Comparison of ENCODE assay signal across 9 cellular contexts in genomic region chr5:75460947-75461346, GRCh38. TPM values are rescaled to one million over a fixed set of nuclear protein-coding genes. Genes with fewer than 3 reads are reported as not detected.
DNase-seq lines count a peak whose midpoint lies in the region; ATAC-seq lines count a peak whose summit lies in the region.
"Had no signal": no experiment of that assay in that cellular context is flagged by ENCODE, and none has a peak within 500 bp of the region (broad histone marks: within the 10 kb centered on the region; RNA-seq: fewer than 3 reads in every experiment).

No MANE protein-coding gene starts in this region.

- H2BK15ac ChIP-seq in mesendoderm (replicated peaks; ENCODE audit: low read depth): peak overlapping the region; percentile 27

- no peak overlapping the region for H2BK120ac ChIP-seq in mesendoderm (ENCODE audit: low read depth, low read length)

- ATAC-seq in GM18517 (IDR thresholded peaks at IDR 0.05; ENCODE audit: unreplicated experiment) (peak; percentile 73), GM21576 (IDR thresholded peaks at IDR 0.05; ENCODE audit: unreplicated experiment) (peak; percentile 71), HG03469 (IDR thresholded peaks at IDR 0.05; ENCODE audit: unreplicated experiment) (peak; percentile 76)

- H3K36me3 ChIP-seq in mesendoderm (ENCODE audit: control insufficient read depth, insufficient read depth, low read length): no peaks in the 10 kb centered on the region

- peaks cover 2% of the 10 kb centered on the region for H3K79me2 ChIP-seq in mesendoderm (ENCODE audit: control insufficient read depth, insufficient read depth, low read length)

- peaks cover 20% of the 10 kb centered on the region for H3K4me1 ChIP-seq in mesendoderm (ENCODE audit: control insufficient read depth, low read depth, low read length)

- H4K5ac ChIP-seq in mesendoderm (ENCODE audit: low read length): no peak overlapping the region

- DNase-seq in mesendoderm (no peak), globus pallidus (ENCODE audit: low spot score) (no peak), KBM-7 (no peak), head of caudate nucleus (no peak), NCI-H226 (no peak)
- DNase-seq: NCI-H774 had no signal

- no peaks in the 10 kb centered on the region for H3K79me1 ChIP-seq in mesendoderm (ENCODE audit: low read length)

- no peak overlapping the region for H2AK5ac ChIP-seq in mesendoderm (ENCODE audit: low read length)

- H3K4ac ChIP-seq in mesendoderm (ENCODE audit: low read depth, low read length): no peak overlapping the region

- no peak overlapping the region for H3K18ac ChIP-seq in mesendoderm (ENCODE audit: low read length)

- no peak overlapping the region for H3K4me3 ChIP-seq in mesendoderm (ENCODE audit: low read length)

- no peak overlapping the region for H4K8ac ChIP-seq in mesendoderm (ENCODE audit: low read depth, low read length)

- H3K27me3 ChIP-seq in mesendoderm (ENCODE audit: insufficient read depth, low read length, poor library complexity): no peaks in the 10 kb centered on the region

- no peak overlapping the region for H3K4me2 ChIP-seq in mesendoderm (ENCODE audit: low read length)

- no CpG with 5 or more reads among the region's 7 CpGs for WGBS in mesendoderm (ENCODE audit: extremely low coverage, insufficient coverage, low lambda C conversion rate)

- H2BK5ac ChIP-seq in mesendoderm (ENCODE audit: low read length): no peak overlapping the region

- in situ Hi-C loops in KBM-7 (cut with MboI; ENCODE audit: low pct_unique_long_range_greater_than_20kb, low sequenced_read_pairs): no loop called here

- H3K9ac ChIP-seq in mesendoderm (ENCODE audit: low read length): no peak overlapping the region

- H3K56ac ChIP-seq in mesendoderm (ENCODE audit: low read length): peak overlapping the region; percentile 31

- no peak overlapping the region for H3K27ac ChIP-seq in mesendoderm (ENCODE audit: low read depth, low read length)

- intact Hi-C loops in head of caudate nucleus (cut with DNase I): no loop called here

- no peak overlapping the region for H3K23ac ChIP-seq in mesendoderm (ENCODE audit: low read length)

RNA-seq across cellular contexts. Expression of gene CERT1, which starts 50.5 kb away (rescaled TPM):
- 32.2 TPM for polyA plus RNA-seq in mesendoderm (2013, experiment 1 of 2)
- 31.0 TPM for polyA plus RNA-seq in mesendoderm (2013, experiment 2 of 2)

RNA-seq across cellular contexts. Expression of gene POLK, which starts 50.7 kb away (rescaled TPM):
- polyA plus RNA-seq in mesendoderm (2013, experiment 1 of 2): 3.7 TPM
- 3.5 TPM for polyA plus RNA-seq in mesendoderm (2013, experiment 2 of 2)
